ENCODE assay signal across 8 cellular contexts in genomic region chr15:92069308-92070244, GRCh38.
A peak's percentile ranks its signal among the peaks of the same experiment; 100 is the strongest.
DNase-seq lines count a peak whose midpoint lies in the region; ATAC-seq, FAIRE-seq and TF ChIP-seq lines count a peak whose summit lies in the region.

No MANE protein-coding gene starts in this region.

- peak; percentile 74 for FAIRE-seq in A549 (lab: Jason Lieb, UNC)

- peak in 1 of 2 experiments; percentile 13; a peak in 1 of 5 replicates for TF ChIP-seq RAD21 in A549 (conservative IDR thresholded peaks at IDR 0.05 in 1 of 2, IDR thresholded peaks at IDR 0.05 in 1 of 2)

- POLR2A ChIA-PET in A549 (lab: Yijun Ruan, JAX) = interaction anchor here (0.5 to 0.9 kb wide), 3 partner anchors 202 to 627 kb away, joined by 3 read pairs; no protein-coding TSS in a partner anchor

- CTCF ChIA-PET in A549 (lab: Yijun Ruan, JAX) = interaction anchor here (0.6 to 3.5 kb wide), 9 partner anchors 9 to 767 kb away, joined by 3 to 20 read pairs (median 5); partner anchors contain the start of gene SLCO3A1

- no peak for TF ChIP-seq EP300 in A549 (IDR thresholded peaks at IDR 0.05)

- H3K4me1 ChIP-seq in A549 = peaks cover 26% of the 10 kb centered on the region

- peaks cover 42% of the 10 kb centered on the region for H3K4me1 Mint-ChIP-seq in activated T-helper 17 cell treated with anti-CD3 and anti-CD28 coated beads, Interleukin-2, amount 50 U/mL, for 72 hours

- TF ChIP-seq CTCF in A549 (IDR thresholded peaks at IDR 0.05) = no peak

- ATAC-seq in A549 (peak; percentile 96 to 99), GM21447 (IDR thresholded peaks at IDR 0.05; ENCODE audit: unreplicated experiment) (peak; percentile 51), left ventricle myocardium superior (peak; percentile 66)
- ATAC-seq in activated T-helper 17 cell treated with anti-CD3 and anti-CD28 coated beads, Interleukin-2, amount 50 U/mL, for 72 hours (replicated peaks) = peak; percentile 94

- H3K9me3 ChIP-seq in A549 = no peaks in the 10 kb centered on the region

- H3K27ac Mint-ChIP-seq in activated T-helper 17 cell treated with anti-CD3 and anti-CD28 coated beads, Interleukin-2, amount 50 U/mL, for 72 hours = peak overlapping the region; percentile 88

- intact Hi-C loops in left ventricle myocardium superior (cut with micrococcal nuclease) = loop anchor here (5.0 kb wide), 1 partner anchor 217 kb away; the partner anchor contains the start of gene SLCO3A1

- peaks cover under 1% of the 10 kb centered on the region for H3K9me3 Mint-ChIP-seq in activated T-helper 17 cell treated with anti-CD3 and anti-CD28 coated beads, Interleukin-2, amount 50 U/mL, for 72 hours

- TF ChIP-seq POLR2A in A549 (IDR thresholded peaks at IDR 0.05; ENCODE audit: low read length) = no peak

- peak overlapping the region; percentile 22 for H3K4me3 ChIP-seq in A549

- H3K27me3 Mint-ChIP-seq in activated T-helper 17 cell treated with anti-CD3 and anti-CD28 coated beads, Interleukin-2, amount 50 U/mL, for 72 hours = no peaks in the 10 kb centered on the region

- DNase-seq in A549 (ENCODE audit: low read depth in 1 of 2, low spot score in 1 of 2) (peak; percentile 80 to 89), NCI-H69 (lab: John Stamatoyannopoulos, UW) (peak; percentile 13), left ventricle myocardium superior (no peak), RPMI8226 (no peak), NCI-H1092 treated with DMSO at 0.1 percent for 48 hours (lab: John Stamatoyannopoulos, UW) (no peak)
- peak; percentile 52 to 60 for DNase-seq in stimulated activated CD4-positive, alpha-beta T cell treated with anti-CD3 and anti-CD28 coated beads, Interleukin-2, amount 100 ng/mL, for 24 hours

- peak overlapping the region; percentile 78 for H3K4me2 ChIP-seq in A549

- no peaks in the 10 kb centered on the region for H3K36me3 Mint-ChIP-seq in activated T-helper 17 cell treated with anti-CD3 and anti-CD28 coated beads, Interleukin-2, amount 50 U/mL, for 72 hours (ENCODE audit: low read depth)

- H3K27ac ChIP-seq in A549 = peak overlapping the region; percentile 74 to 81

- peak overlapping the region; percentile 85 for H3K4me3 Mint-ChIP-seq in activated T-helper 17 cell treated with anti-CD3 and anti-CD28 coated beads, Interleukin-2, amount 50 U/mL, for 72 hours

- 31% methylated on average over 20 of the region's 20 CpGs for WGBS in A549 (ENCODE audit: missing lambda C conversion rate)

TF ChIP-seq in A549, 52 proteins besides CTCF, POLR2A, EP300 and RAD21 (continues in another document):
- no peak for TF ChIP-seq ELK1 (IDR thresholded peaks at IDR 0.05; ENCODE audit: low read depth, low read length)
- no peak for TF ChIP-seq KDM1A (IDR thresholded peaks at IDR 0.05; ENCODE audit: low read depth)
- no peak for TF ChIP-seq CBX8 (IDR thresholded peaks at IDR 0.05)
- no peak for TF ChIP-seq TP53 (CRISPR knock-in tag; IDR thresholded peaks at IDR 0.05)
- no peak for TF ChIP-seq TFCP2L1 (CRISPR knock-in tag; IDR thresholded peaks at IDR 0.05)
- no peak for TF ChIP-seq PHF8 (IDR thresholded peaks at IDR 0.05; ENCODE audit: borderline replicate concordance, low read depth)
- no peak for TF ChIP-seq CHD4 (IDR thresholded peaks at IDR 0.05; ENCODE audit: borderline replicate concordance)
- no peak for TF ChIP-seq BHLHE40 (IDR thresholded peaks at IDR 0.05; ENCODE audit: low read depth, low read length)
- no peak for TF ChIP-seq KDM5A (IDR thresholded peaks at IDR 0.05)
- no peak for TF ChIP-seq E2F6 (IDR thresholded peaks at IDR 0.05; ENCODE audit: borderline replicate concordance, low read depth)
- TF ChIP-seq ATOH8 (CRISPR knock-in tag; IDR thresholded peaks at IDR 0.05; ENCODE audit: low read depth) = no peak
- TF ChIP-seq HEYL (CRISPR knock-in tag; IDR thresholded peaks at IDR 0.05) = no peak
- TF ChIP-seq MAZ (IDR thresholded peaks at IDR 0.05; ENCODE audit: borderline replicate concordance, low read depth, low read length) = no peak
- TF ChIP-seq RFX5 (IDR thresholded peaks at IDR 0.05) = no peak
- TF ChIP-seq EHF (CRISPR knock-in tag; IDR thresholded peaks at IDR 0.05) = no peak
- TF ChIP-seq NPAS2 (CRISPR knock-in tag; IDR thresholded peaks at IDR 0.05; ENCODE audit: borderline replicate concordance) = no peak
- TF ChIP-seq PBX3 (IDR thresholded peaks at IDR 0.05) = 0 out of 2 replicates have a peak, but pooled peaks have one; percentile 15
- no peak for TF ChIP-seq ZSCAN20 (CRISPR knock-in tag; IDR thresholded peaks at IDR 0.05)
- no peak for TF ChIP-seq MAFK (IDR thresholded peaks at IDR 0.05; ENCODE audit: partially characterized antibody)
- no peak for TF ChIP-seq CBX2 (IDR thresholded peaks at IDR 0.05; ENCODE audit: borderline replicate concordance, low read depth)
- no peak for TF ChIP-seq EHMT2 (IDR thresholded peaks at IDR 0.05; ENCODE audit: low read depth)
- TF ChIP-seq FOSL2 (IDR thresholded peaks at IDR 0.05) = peak; percentile 94
- peak; percentile 96 for TF ChIP-seq FOSL2 (CRISPR knock-in tag; IDR thresholded peaks at IDR 0.05)
- TF ChIP-seq MYC (IDR thresholded peaks at IDR 0.05; ENCODE audit: borderline replicate concordance, low read length) = no peak
- TF ChIP-seq HMGXB4 (CRISPR knock-in tag; IDR thresholded peaks at IDR 0.05; ENCODE audit: borderline replicate concordance) = no peak
- no peak for TF ChIP-seq HOXA7 (CRISPR knock-in tag; IDR thresholded peaks at IDR 0.05)
- no peak for TF ChIP-seq CHD2 (IDR thresholded peaks at IDR 0.05; ENCODE audit: low read length, partially characterized antibody)
- TF ChIP-seq HDAC2 (IDR thresholded peaks at IDR 0.05) = no peak
- TF ChIP-seq ZFP36 (IDR thresholded peaks at IDR 0.05; ENCODE audit: borderline replicate concordance, partially characterized antibody) = no peak
- no peak for TF ChIP-seq FOSB (CRISPR knock-in tag; IDR thresholded peaks at IDR 0.05)
- 0 out of 5 replicates have a peak, but pooled peaks of 1 of the 2 experiments have one; percentile 44 for TF ChIP-seq JUN (IDR thresholded peaks at IDR 0.05)
- peak; percentile 87 for TF ChIP-seq JUNB (IDR thresholded peaks at IDR 0.05)
- TF ChIP-seq GATA3 (IDR thresholded peaks at IDR 0.05; ENCODE audit: borderline replicate concordance) = 0 out of 2 replicates have a peak, but pooled peaks have one; percentile 29
- TF ChIP-seq HOXB13 (CRISPR knock-in tag; IDR thresholded peaks at IDR 0.05; ENCODE audit: low read depth) = no peak
- TF ChIP-seq RCOR1 (IDR thresholded peaks at IDR 0.05; ENCODE audit: low read depth, low read length) = no peak

Comparison
In these comparisons a context has a peak if more than half of its experiments do, and no peak if none do; other contexts are left out.
1. DNase-seq: peak in A549 (2 of 2), NCI-H69 (single experiment) and stimulated activated CD4-positive, alpha-beta T cell treated with anti-CD3 and anti-CD28 coated beads, Interleukin-2, amount 100 ng/mL, for 24 hours (2 of 2); none in left ventricle myocardium superior (single experiment), RPMI8226 (single experiment) and NCI-H1092 treated with DMSO at 0.1 percent for 48 hours (single experiment).
2. Peak in every context shown above with its lines, with median percentiles within 50 percentile points of each other: ATAC-seq.